In the genomic region with DNA sequence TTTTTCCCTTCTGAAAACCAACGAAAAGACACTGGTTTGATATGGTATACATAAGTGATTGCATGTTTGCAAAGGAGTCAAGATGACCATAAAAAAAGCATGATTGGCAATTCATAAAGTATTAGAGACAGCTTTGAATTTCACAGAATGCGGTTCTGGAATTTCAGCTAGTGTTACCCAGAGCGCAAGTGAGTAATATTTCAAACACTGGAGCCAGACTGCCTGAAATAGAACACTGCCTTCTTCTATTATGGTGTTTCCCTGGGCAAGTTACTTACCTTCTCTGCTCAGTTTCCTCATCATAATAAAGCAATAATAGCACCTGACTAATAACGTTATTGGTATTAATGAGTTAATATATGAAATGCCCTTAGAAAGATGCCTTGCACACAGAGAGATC, we compare ENCODE assay signal across 18 cellular contexts. TPM values are rescaled to one million over a fixed set of nuclear protein-coding genes. Genes with fewer than 3 reads are reported as not detected.
"Had no signal": no experiment of that assay in that cellular context is flagged by ENCODE, and none has a peak within 500 bp of the region (broad histone marks: within the 10 kb centered on the region; RNA-seq: fewer than 3 reads in every experiment).

No MANE protein-coding gene starts in this region.

- ATAC-seq: activated T-cell treated with anti-CD3 and anti-CD28 coated beads, Interleukin-2, amount 50 U/mL, for 72 hours; heart left ventricle; left ventricle myocardium superior; stimulated activated naive CD8-positive, alpha-beta T cell treated with anti-CD3 and anti-CD28 coated beads, Interleukin-15, Interleukin-2, amounts not matched to agents 100 U/mL and 50 U/mL, for 24 hours had no signal

- H3K4me3 ChIP-seq: cardiac muscle cell, heart left ventricle, suprapubic skin, upper lobe of left lung had no signal

- H3K4me1 ChIP-seq: heart left ventricle, suprapubic skin, upper lobe of left lung had no signal

- H3K9me3 ChIP-seq: heart left ventricle, suprapubic skin, upper lobe of left lung had no signal

- H3K27me3 ChIP-seq: cardiac muscle cell, heart left ventricle, suprapubic skin, upper lobe of left lung had no signal

- H3K36me3 ChIP-seq: cardiac muscle cell, heart left ventricle, suprapubic skin, upper lobe of left lung, WERI-Rb-1 had no signal

- DNase-seq: activated CD4-positive, alpha-beta T cell treated with anti-CD3 and anti-CD28 coated beads for 1 hour; activated CD8-positive, alpha-beta memory T cell treated with anti-CD3 and anti-CD28 coated beads for 24 hours; activated CD8-positive, alpha-beta memory T cell treated with anti-CD3 and anti-CD28 coated beads, Interleukin-2, amount 50 U/mL, for 48 hours; activated gamma-delta T cell; activated T-cell treated with anti-CD3 and anti-CD28 coated beads, Interleukin-2, amount 50 U/mL, for 72 hours; amniotic stem cell; dermis blood vessel endothelial cell; heart left ventricle; left ventricle myocardium superior; nucleus accumbens; posterior cingulate gyrus; stimulated activated naive CD8-positive, alpha-beta T cell treated with anti-CD3 and anti-CD28 coated beads, Interleukin-15, Interleukin-2, amounts not matched to agents 100 U/mL and 50 U/mL, for 24 hours; upper lobe of left lung; WERI-Rb-1 had no signal

- H3K27ac ChIP-seq: cardiac muscle cell, epithelial cell of prostate, suprapubic skin, upper lobe of left lung, WERI-Rb-1 had no signal

RNA-seq across cellular contexts. Expression of a gene that starts 54.7 kb away (rescaled TPM):
- total RNA-seq: T-helper 2 cell treated with Interferon-gamma antibody and Interleukin-4, amounts not matched to agents 100 ng/mL and 5 ng/mL, for 36 hours had no signal
